Comparison of ENCODE assay signal across 1 cellular context in genomic region chr10:72320676-72321247, GRCh38.
TF ChIP-seq lines count a peak whose summit lies in the region.

No MANE protein-coding gene starts in this region.

TF ChIP-seq in SK-N-SH, 30 proteins besides CTCF, POLR2A, EP300 and RAD21 (continued from another document):
- no peak; the same call in 1 of the 2 replicates for TF ChIP-seq ZBTB33 (IDR thresholded peaks at IDR 0.05; ENCODE audit: borderline replicate concordance, low read depth)
- TF ChIP-seq TCF12 (IDR thresholded peaks at IDR 0.05) = peak; percentile 99
- TF ChIP-seq REST (IDR thresholded peaks at IDR 0.05; ENCODE audit: low read depth, low read length) = no peak
- peak; percentile 32; the same call in 1 of the 2 replicates for TF ChIP-seq YY1 (IDR thresholded peaks at IDR 0.05; ENCODE audit: low read depth)
- no peak for TF ChIP-seq EZH2phosphoT487 (IDR thresholded peaks at IDR 0.05; ENCODE audit: borderline replicate concordance, low read depth)
- TF ChIP-seq MAX (IDR thresholded peaks at IDR 0.05; ENCODE audit: low read depth) = peak; percentile 82
- TF ChIP-seq SMC3 (IDR thresholded peaks at IDR 0.05; ENCODE audit: low read depth, low read length) = no peak
- TF ChIP-seq FOSL2 (IDR thresholded peaks at IDR 0.05; ENCODE audit: borderline replicate concordance, low read depth) = peak; percentile 93
- 0 out of 2 replicates have a peak, but pooled peaks have one; percentile 87 for TF ChIP-seq FOXM1 (IDR thresholded peaks at IDR 0.05; ENCODE audit: low read depth)
- TF ChIP-seq GATA2 (CRISPR knock-in tag; IDR thresholded peaks at IDR 0.05) = peak; percentile 89
- TF ChIP-seq USF1 (IDR thresholded peaks at IDR 0.05; ENCODE audit: borderline replicate concordance, low read depth) = no peak
- TF ChIP-seq RCOR1 (IDR thresholded peaks at IDR 0.05; ENCODE audit: low read length) = peak; percentile 84
- TF ChIP-seq FOXJ3 (CRISPR knock-in tag; IDR thresholded peaks at IDR 0.05) = peak; percentile 85
- peak; percentile 57 for TF ChIP-seq GABPA (IDR thresholded peaks at IDR 0.05; ENCODE audit: low read depth)
- TF ChIP-seq MEF2A (IDR thresholded peaks at IDR 0.05; ENCODE audit: borderline replicate concordance, low read depth) = no peak
- TF ChIP-seq ELF1 (IDR thresholded peaks at IDR 0.05) = no peak
- peak; percentile 95; the same call in 1 of the 2 replicates for TF ChIP-seq JUND (IDR thresholded peaks at IDR 0.05)
